2 cellular contexts compared by ENCODE assay signal in genomic region chr15:64153480-64154367, GRCh38.
TF ChIP-seq lines count a peak whose summit lies in the region.

No MANE protein-coding gene starts in this region.

TF ChIP-seq in GM23338, 12 proteins besides CTCF, POLR2A, EP300 and RAD21:
- no peak for TF ChIP-seq EZH2phosphoT487 (IDR thresholded peaks at IDR 0.05; ENCODE audit: unreplicated experiment)
- TF ChIP-seq POLR2AphosphoS5 (IDR thresholded peaks at IDR 0.05; ENCODE audit: low read depth), result peak; percentile 64
TF ChIP-seq in GM23338: peak in this region for 1.

TF ChIP-seq in neural cell, 6 proteins besides CTCF, POLR2A, EP300 and RAD21 (continued from another document):
- TF ChIP-seq POLR2AphosphoS5 (IDR thresholded peaks at IDR 0.05) (peak; percentile 47), EZH2 (IDR thresholded peaks at IDR 0.05; ENCODE audit: borderline replicate concordance, insufficient read depth, low read length, poor library complexity, severe bottlenecking) (no peak)
